ENCODE assay signal across 27 cellular contexts in genomic region chr1:25575191-25575590, GRCh38.
"Had no signal": no experiment of that assay in that cellular context is flagged by ENCODE, and none has a peak within 500 bp of the region (broad histone marks: within the 10 kb centered on the region; RNA-seq: fewer than 3 reads in every experiment).

No MANE protein-coding gene starts in this region.

- DNase-seq: activated B cell treated with CpG ODN at 0.5 μM for 24 hours; activated CD4-positive, alpha-beta memory T cell treated with anti-CD3 and anti-CD28 coated beads for 36 hours; activated CD4-positive, alpha-beta T cell treated with anti-CD3 and anti-CD28 coated beads for 4 hours; activated CD4-positive, alpha-beta T cell treated with anti-CD3 and anti-CD28 coated beads, Interleukin-2, amount 50 U/mL, for 1 hour; activated CD4-positive, CD25-positive, alpha-beta regulatory T cell treated with anti-CD3 and anti-CD28 coated beads, Interleukin-2, amount 50 U/mL, for 72 hours; activated CD8-positive, alpha-beta memory T cell treated with anti-CD3 and anti-CD28 coated beads for 24 hours; activated CD8-positive, alpha-beta memory T cell treated with anti-CD3 and anti-CD28 coated beads, Interleukin-2, amount 10 ng/mL, durations not matched to agents 7 days and 5 days; activated CD8-positive, alpha-beta memory T cell treated with anti-CD3 and anti-CD28 coated beads, Interleukin-2, amount 50 U/mL, for 48 hours; activated effector memory CD4-positive, alpha-beta T cell treated with Interleukin-2 at 50 U/mL for 16 hours; activated naive CD8-positive, alpha-beta T cell treated with anti-CD3 and anti-CD28 coated beads, Interleukin-2, amount 10 ng/mL, durations not matched to agents 7 days and 5 days; activated T-cell treated with anti-CD3 and anti-CD28 coated beads, Interleukin-2, amount 50 U/mL, for 48 hours; amygdala; NCI-H1105; NCI-H1417 treated with DMSO at 0.1 percent for 48 hours; NCI-H1694 treated with DMSO at 0.1 percent for 48 hours; NCI-H2029; NCI-H226; NCI-H446 treated with DMSO at 0.1 percent for 48 hours; NCI-H524; SIG-M5; T-cell; T-helper 17 cell; T-helper 9 cell had no signal

- H3K4me3 Mint-ChIP-seq: activated B cell treated with CpG ODN at 0.5 μM for 24 hours; activated CD4-positive, alpha-beta memory T cell treated with anti-CD3 and anti-CD28 coated beads for 36 hours; activated CD8-positive, alpha-beta memory T cell treated with anti-CD3 and anti-CD28 coated beads, Interleukin-2, amount 10 ng/mL, durations not matched to agents 7 days and 5 days; activated naive CD4-positive, alpha-beta T cell treated with anti-CD3 and anti-CD28 coated beads, Interleukin-2, amount 50 U/mL, for 24 hours; activated naive CD8-positive, alpha-beta T cell treated with anti-CD3 and anti-CD28 coated beads, Interleukin-2, amount 10 ng/mL, durations not matched to agents 7 days and 5 days; T-cell; T-helper 17 cell had no signal

- H3K36me3 ChIP-seq: ascending aorta had no signal

- H3K36me3 Mint-ChIP-seq: activated CD4-positive, alpha-beta memory T cell treated with anti-CD3 and anti-CD28 coated beads for 36 hours; activated CD8-positive, alpha-beta memory T cell treated with anti-CD3 and anti-CD28 coated beads, Interleukin-2, amount 10 ng/mL, durations not matched to agents 7 days and 5 days; activated naive CD4-positive, alpha-beta T cell treated with anti-CD3 and anti-CD28 coated beads, Interleukin-2, amount 50 U/mL, for 24 hours; activated naive CD8-positive, alpha-beta T cell treated with anti-CD3 and anti-CD28 coated beads, Interleukin-2, amount 10 ng/mL, durations not matched to agents 7 days and 5 days; T-cell had no signal

- H3K27ac ChIP-seq: ascending aorta, VCaP had no signal

- FAIRE-seq: RCC 7860 had no signal

- H3K9me3 ChIP-seq: ascending aorta had no signal

- H3K4me3 ChIP-seq: ascending aorta had no signal

- H3K27ac Mint-ChIP-seq: activated B cell treated with CpG ODN at 0.5 μM for 24 hours; activated CD4-positive, alpha-beta memory T cell treated with anti-CD3 and anti-CD28 coated beads for 36 hours; activated CD8-positive, alpha-beta memory T cell treated with anti-CD3 and anti-CD28 coated beads, Interleukin-2, amount 10 ng/mL, durations not matched to agents 7 days and 5 days; activated naive CD8-positive, alpha-beta T cell treated with anti-CD3 and anti-CD28 coated beads, Interleukin-2, amount 10 ng/mL, durations not matched to agents 7 days and 5 days; T-helper 17 cell had no signal

- H3K27me3 Mint-ChIP-seq: activated CD4-positive, alpha-beta memory T cell treated with anti-CD3 and anti-CD28 coated beads for 36 hours; activated naive CD4-positive, alpha-beta T cell treated with anti-CD3 and anti-CD28 coated beads, Interleukin-2, amount 50 U/mL, for 24 hours; activated naive CD8-positive, alpha-beta T cell treated with anti-CD3 and anti-CD28 coated beads, Interleukin-2, amount 10 ng/mL, durations not matched to agents 7 days and 5 days; T-cell; T-helper 17 cell had no signal

- H3K4me1 Mint-ChIP-seq: activated CD8-positive, alpha-beta memory T cell treated with anti-CD3 and anti-CD28 coated beads, Interleukin-2, amount 10 ng/mL, durations not matched to agents 7 days and 5 days had no signal

- H3K27me3 ChIP-seq: ascending aorta had no signal

- H3K9me3 Mint-ChIP-seq: activated B cell treated with CpG ODN at 0.5 μM for 24 hours; activated CD4-positive, alpha-beta memory T cell treated with anti-CD3 and anti-CD28 coated beads for 36 hours; activated naive CD4-positive, alpha-beta T cell treated with anti-CD3 and anti-CD28 coated beads, Interleukin-2, amount 50 U/mL, for 24 hours; activated naive CD8-positive, alpha-beta T cell treated with anti-CD3 and anti-CD28 coated beads, Interleukin-2, amount 10 ng/mL, durations not matched to agents 7 days and 5 days; T-cell had no signal
